In genomic region chr6:145814501-145815350, GRCh38 we compare ENCODE assay signal across 8 cellular contexts. TPM values are rescaled to one million over a fixed set of nuclear protein-coding genes. Genes with fewer than 3 reads are reported as not detected.
DNase-seq lines count a peak whose midpoint lies in the region; TF ChIP-seq lines count a peak whose summit lies in the region.

A gene with protein sequence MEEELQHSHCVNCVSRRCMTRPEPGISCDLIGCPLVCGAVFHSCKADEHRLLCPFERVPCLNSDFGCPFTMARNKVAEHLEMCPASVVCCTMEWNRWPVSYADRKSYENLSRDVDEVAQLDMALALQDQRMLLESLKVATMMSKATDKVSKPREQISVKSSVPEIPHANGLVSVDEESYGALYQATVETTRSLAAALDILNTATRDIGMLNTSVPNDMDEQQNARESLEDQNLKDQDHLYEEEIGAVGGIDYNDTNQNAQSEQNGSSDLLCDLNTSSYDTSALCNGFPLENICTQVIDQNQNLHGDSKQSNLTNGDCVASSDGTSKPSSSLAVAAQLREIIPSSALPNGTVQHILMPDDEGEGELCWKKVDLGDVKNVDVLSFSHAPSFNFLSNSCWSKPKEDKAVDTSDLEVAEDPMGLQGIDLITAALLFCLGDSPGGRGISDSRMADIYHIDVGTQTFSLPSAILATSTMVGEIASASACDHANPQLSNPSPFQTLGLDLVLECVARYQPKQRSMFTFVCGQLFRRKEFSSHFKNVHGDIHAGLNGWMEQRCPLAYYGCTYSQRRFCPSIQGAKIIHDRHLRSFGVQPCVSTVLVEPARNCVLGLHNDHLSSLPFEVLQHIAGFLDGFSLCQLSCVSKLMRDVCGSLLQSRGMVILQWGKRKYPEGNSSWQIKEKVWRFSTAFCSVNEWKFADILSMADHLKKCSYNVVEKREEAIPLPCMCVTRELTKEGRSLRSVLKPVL (minus strand): TSS chr6:145814795. CDS start chr6:145806405, 8,390 bp downstream.

- H3K27me3 Mint-ChIP-seq in endothelial cell (ENCODE audit: unreplicated experiment): peaks cover 7% of the 10 kb centered on the region

- no peaks in the 10 kb centered on the region for H3K9me3 Mint-ChIP-seq in endothelial cell (ENCODE audit: unreplicated experiment)

- no peak for TF ChIP-seq CTCF in GM20000 (IDR thresholded peaks at IDR 0.05; ENCODE audit: extremely low read depth, missing control alignments)
- TF ChIP-seq CTCF in endothelial cell (IDR thresholded peaks at IDR 0.05; ENCODE audit: unreplicated experiment): no peak

- peaks cover 25% of the 10 kb centered on the region for H3K4me1 Mint-ChIP-seq in endothelial cell (ENCODE audit: unreplicated experiment)

- H3K4me3 Mint-ChIP-seq in endothelial cell (ENCODE audit: unreplicated experiment): peak within 1 kb of the TSS; percentile 95

- peak within 1 kb of the TSS; percentile 93 for H3K27ac Mint-ChIP-seq in endothelial cell (ENCODE audit: unreplicated experiment)

- DNase-seq in COR-L47 (lab: John Stamatoyannopoulos, UW) (peak; percentile 47), GM20000 (ENCODE audit: low spot score) (peak; percentile 92), HS-5 (ENCODE audit: low read depth) (peak; percentile 56), NOMO-1 (lab: John Stamatoyannopoulos, UW; ENCODE audit: unreplicated experiment in 2 of 2) (peak; percentile 69 to 89), endothelial cell (ENCODE audit: low spot score) (peak; percentile 91), midbrain (lab: John Stamatoyannopoulos, UW) (peak; percentile 92)
- DNase-seq in activated CD8-positive, alpha-beta memory T cell treated with anti-CD3 and anti-CD28 coated beads, Interleukin-2, amount 50 U/mL, for 24 hours (ENCODE audit: extremely low read depth): peak; percentile 54
- DNase-seq in stimulated activated CD8-positive, alpha-beta memory T cell treated with anti-CD3 and anti-CD28 coated beads, Interleukin-2, amount 100 ng/mL, for 1 hour (ENCODE audit: low read depth in 2 of 2): peak; percentile 71 to 75

- H3K36me3 Mint-ChIP-seq in endothelial cell (ENCODE audit: low read depth, unreplicated experiment): no peaks in the 10 kb centered on the region

RNA-seq across cellular contexts. Expression of the gene that starts here (rescaled TPM):
- 14.2 TPM for total RNA-seq in endothelial cell (ENCODE audit: unreplicated experiment)

Comparison
In these comparisons a context has a peak if more than half of its experiments do, and no peak if none do; other contexts are left out.
1. Peak in every context shown above with its lines: DNase-seq.